13 cellular contexts compared by ENCODE assay signal in genomic region chr21:45145146-45145545, GRCh38.
DNase-seq lines count a peak whose midpoint lies in the region; ATAC-seq and TF ChIP-seq lines count a peak whose summit lies in the region.
"Had no signal": no experiment of that assay in that cellular context is flagged by ENCODE, and none has a peak within 500 bp of the region (broad histone marks: within the 10 kb centered on the region; RNA-seq: fewer than 3 reads in every experiment).

No MANE protein-coding gene starts in this region.

- POLR2A ChIA-PET in WTC11 (lab: Charles Lee) = no interaction called here

- no peaks in the 10 kb centered on the region for H3K4me1 Mint-ChIP-seq in WTC11

- H3K27me3 Mint-ChIP-seq in WTC11 (ENCODE audit: low read depth) = no peaks in the 10 kb centered on the region
- H3K27me3 Mint-ChIP-seq: CD4-positive, alpha-beta memory T cell had no signal

- CTCF ChIA-PET in WTC11 (lab: Charles Lee) = interaction anchor here (1.4 to 4.1 kb wide), 2 partner anchors 7 to 195 kb away, joined by 4 to 40 read pairs; no protein-coding TSS in a partner anchor

- no peaks in the 10 kb centered on the region for H3K9me3 Mint-ChIP-seq in WTC11
- H3K9me3 Mint-ChIP-seq: CD4-positive, alpha-beta memory T cell had no signal

- H3K27ac Mint-ChIP-seq in WTC11 = no peak overlapping the region

- ATAC-seq in left ventricle myocardium superior (no peak), Right ventricle myocardium superior (ENCODE audit: poor library complexity) (no peak), WTC11 (no peak), GM21390 (IDR thresholded peaks at IDR 0.05; ENCODE audit: unreplicated experiment) (no peak)
- ATAC-seq: A549 had no signal

- H3K36me3 Mint-ChIP-seq in WTC11 = no peaks in the 10 kb centered on the region

- intact Hi-C loops in left ventricle myocardium superior (cut with micrococcal nuclease) (loop anchor here (10.0 kb wide), 1 partner anchor 300 kb away; no protein-coding TSS in a partner anchor), Right ventricle myocardium superior (cut with DNase I) (no loop called here)

- TF ChIP-seq CTCF in WTC11 (IDR thresholded peaks at IDR 0.05) = no peak

- no peak overlapping the region for H3K4me3 Mint-ChIP-seq in WTC11
- H3K4me3 Mint-ChIP-seq: CD4-positive, alpha-beta memory T cell had no signal

- DNase-seq in left ventricle myocardium superior = peak; percentile 8
- DNase-seq in Right ventricle myocardium superior = no peak
- peak; percentile 26 for DNase-seq in ecto neural progenitor cell (ENCODE audit: low spot score)
- DNase-seq in mesenteric fat pad (ENCODE audit: low spot score) = peak; percentile 69
- DNase-seq in ureter (ENCODE audit: low spot score) = peak; percentile 6
- DNase-seq in WTC11 (ENCODE audit: low spot score) = no peak
- no peak for DNase-seq in activated CD4-positive, alpha-beta T cell treated with anti-CD3 and anti-CD28 coated beads, Interleukin-2, amount 50 U/mL, for 48 hours
- DNase-seq: BE2C; CD4-positive, alpha-beta memory T cell; DMS79 treated with DMSO at 0.1 percent for 48 hours; EL had no signal

TF ChIP-seq in WTC11, 78 proteins besides CTCF, POLR2A, EP300 and RAD21:
- no peak for TF ChIP-seq ZSCAN18 (CRISPR knock-in tag; IDR thresholded peaks at IDR 0.05)
- TF ChIP-seq, protein P1, sequence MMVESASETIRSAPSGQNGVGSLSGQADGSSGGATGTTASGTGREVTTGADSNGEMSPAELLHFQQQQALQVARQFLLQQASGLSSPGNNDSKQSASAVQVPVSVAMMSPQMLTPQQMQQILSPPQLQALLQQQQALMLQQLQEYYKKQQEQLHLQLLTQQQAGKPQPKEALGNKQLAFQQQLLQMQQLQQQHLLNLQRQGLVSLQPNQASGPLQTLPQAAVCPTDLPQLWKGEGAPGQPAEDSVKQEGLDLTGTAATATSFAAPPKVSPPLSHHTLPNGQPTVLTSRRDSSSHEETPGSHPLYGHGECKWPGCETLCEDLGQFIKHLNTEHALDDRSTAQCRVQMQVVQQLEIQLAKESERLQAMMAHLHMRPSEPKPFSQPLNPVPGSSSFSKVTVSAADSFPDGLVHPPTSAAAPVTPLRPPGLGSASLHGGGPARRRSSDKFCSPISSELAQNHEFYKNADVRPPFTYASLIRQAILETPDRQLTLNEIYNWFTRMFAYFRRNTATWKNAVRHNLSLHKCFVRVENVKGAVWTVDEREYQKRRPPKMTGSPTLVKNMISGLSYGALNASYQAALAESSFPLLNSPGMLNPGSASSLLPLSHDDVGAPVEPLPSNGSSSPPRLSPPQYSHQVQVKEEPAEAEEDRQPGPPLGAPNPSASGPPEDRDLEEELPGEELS (CRISPR knock-in tag; IDR thresholded peaks at IDR 0.05) = no peak
- no peak for TF ChIP-seq NR3C1 (CRISPR knock-in tag; conservative IDR thresholded peaks at IDR 0.05; ENCODE audit: low read depth)
- TF ChIP-seq ATF1 (CRISPR knock-in tag; IDR thresholded peaks at IDR 0.05) = no peak
- no peak for TF ChIP-seq GABPB1 (CRISPR knock-in tag; IDR thresholded peaks at IDR 0.05)
- TF ChIP-seq MYBL2 (CRISPR knock-in tag; IDR thresholded peaks at IDR 0.05) = no peak
- no peak for TF ChIP-seq SOX15 (CRISPR knock-in tag; IDR thresholded peaks at IDR 0.05)
- TF ChIP-seq CBFB (CRISPR knock-in tag; IDR thresholded peaks at IDR 0.05; ENCODE audit: low read depth) = no peak
- TF ChIP-seq NFE2L1 (CRISPR knock-in tag; IDR thresholded peaks at IDR 0.05) = no peak
- no peak for TF ChIP-seq FOXP1 (CRISPR knock-in tag; IDR thresholded peaks at IDR 0.05; ENCODE audit: borderline replicate concordance)
- no peak for TF ChIP-seq HMGA2 (CRISPR knock-in tag; IDR thresholded peaks at IDR 0.05)
- no peak for TF ChIP-seq ATF2 (CRISPR knock-in tag; IDR thresholded peaks at IDR 0.05; ENCODE audit: borderline replicate concordance, low read depth)
- TF ChIP-seq, protein P2, sequence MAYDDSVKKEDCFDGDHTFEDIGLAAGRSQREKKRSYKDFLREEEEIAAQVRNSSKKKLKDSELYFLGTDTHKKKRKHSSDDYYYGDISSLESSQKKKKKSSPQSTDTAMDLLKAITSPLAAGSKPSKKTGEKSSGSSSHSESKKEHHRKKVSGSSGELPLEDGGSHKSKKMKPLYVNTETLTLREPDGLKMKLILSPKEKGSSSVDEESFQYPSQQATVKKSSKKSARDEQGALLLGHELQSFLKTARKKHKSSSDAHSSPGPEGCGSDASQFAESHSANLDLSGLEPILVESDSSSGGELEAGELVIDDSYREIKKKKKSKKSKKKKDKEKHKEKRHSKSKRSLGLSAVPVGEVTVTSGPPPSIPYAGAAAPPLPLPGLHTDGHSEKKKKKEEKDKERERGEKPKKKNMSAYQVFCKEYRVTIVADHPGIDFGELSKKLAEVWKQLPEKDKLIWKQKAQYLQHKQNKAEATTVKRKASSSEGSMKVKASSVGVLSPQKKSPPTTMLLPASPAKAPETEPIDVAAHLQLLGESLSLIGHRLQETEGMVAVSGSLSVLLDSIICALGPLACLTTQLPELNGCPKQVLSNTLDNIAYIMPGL (CRISPR knock-in tag; IDR thresholded peaks at IDR 0.05) = no peak
- TF ChIP-seq GTF2I (CRISPR knock-in tag; conservative IDR thresholded peaks at IDR 0.05) = no peak

Comparison
In these comparisons a context has a peak if more than half of its experiments do, and no peak if none do; other contexts are left out.
1. DNase-seq: peak in left ventricle myocardium superior (single experiment), ecto neural progenitor cell (single experiment), mesenteric fat pad (single experiment) and ureter (single experiment); none in Right ventricle myocardium superior (single experiment), WTC11 (single experiment) and activated CD4-positive, alpha-beta T cell treated with anti-CD3 and anti-CD28 coated beads, Interleukin-2, amount 50 U/mL, for 48 hours (0 of 2).